ENCODE assay signal across 8 cellular contexts in genomic region chr7:98733036-98733435, GRCh38.
DNase-seq lines count a peak whose midpoint lies in the region; TF ChIP-seq lines count a peak whose summit lies in the region.

No MANE protein-coding gene starts in this region.

- no peak overlapping the region for H3K4me3 ChIP-seq in WI38 (ENCODE audit: low read depth, low read length)
- H3K4me3 ChIP-seq in foreskin fibroblast (ENCODE audit: low read depth in 1 of 2, low read length in 2 of 2): no peak overlapping the region

- TF ChIP-seq CTCF in LNCAP (IDR thresholded peaks at IDR 0.05) (peak; percentile 48), WI38 (IDR thresholded peaks at IDR 0.05; ENCODE audit: low read depth, low read length) (peak; percentile 54), foreskin fibroblast (IDR thresholded peaks at IDR 0.05; ENCODE audit: low read depth, low read length) (peak; percentile 42)

- DNase-seq in activated naive CD4-positive, alpha-beta T cell treated with Interleukin-2 at 50 U/mL for 16 hours: peak; percentile 30
- DNase-seq in activated naive CD4-positive, alpha-beta T cell (lab: John Stamatoyannopoulos, UW): no peak
- DNase-seq in foreskin fibroblast: peak; percentile 8 to 28
- peak; percentile 29 for DNase-seq in stimulated activated CD8-positive, alpha-beta memory T cell treated with anti-CD3 and anti-CD28 coated beads, Interleukin-4, amount 100 ng/mL, for 24 hours (ENCODE audit: low read depth)
- no peak for DNase-seq in anterior cingulate cortex (lab: John Stamatoyannopoulos, UW)
- no peak for DNase-seq in amniotic stem cell (lab: John Stamatoyannopoulos, UW)

Comparison
In these comparisons a context has a peak if more than half of its experiments do, and no peak if none do; other contexts are left out.
1. DNase-seq: peak in activated naive CD4-positive, alpha-beta T cell treated with Interleukin-2 at 50 U/mL for 16 hours (single experiment), foreskin fibroblast (2 of 2) and stimulated activated CD8-positive, alpha-beta memory T cell treated with anti-CD3 and anti-CD28 coated beads, Interleukin-4, amount 100 ng/mL, for 24 hours (single experiment); none in activated naive CD4-positive, alpha-beta T cell (0 of 4), anterior cingulate cortex (0 of 58) and amniotic stem cell (single experiment).
2. Peak in every context shown above with its lines, with median percentiles within 50 percentile points of each other: CTCF ChIP-seq.